Comparison of ENCODE assay signal across 1 cellular context in genomic region chr4:52096048-52096447, GRCh38.
TF ChIP-seq lines count a peak whose summit lies in the region.

No MANE protein-coding gene starts in this region.

TF ChIP-seq in HepG2, 621 proteins besides CTCF, POLR2A, EP300 and RAD21 (continued from another document):
- TF ChIP-seq IRF9 (CRISPR knock-in tag; IDR thresholded peaks at IDR 0.05; ENCODE audit: borderline replicate concordance) (no peak), TCF12 (IDR thresholded peaks at IDR 0.05) (no peak), TCF12 (CRISPR knock-in tag; IDR thresholded peaks at IDR 0.05) (no peak)
